In genomic region chr17:17972126-17972951, GRCh38 we compare ENCODE assay signal across 9 cellular contexts. TPM values are rescaled to one million over a fixed set of nuclear protein-coding genes. Genes with fewer than 3 reads are reported as not detected.
DNase-seq lines count a peak whose midpoint lies in the region; ATAC-seq and TF ChIP-seq lines count a peak whose summit lies in the region.
"Had no signal": no experiment of that assay in that cellular context is flagged by ENCODE, and none has a peak within 500 bp of the region (broad histone marks: within the 10 kb centered on the region; RNA-seq: fewer than 3 reads in every experiment).

Gene DRC3 (plus strand): TSS chr17:17972862. CDS start chr17:17977599, 4,737 bp downstream.
Gene TOM1L2 (minus strand): TSS chr17:17972400. CDS start chr17:17972313, 87 bp downstream.

- H3K4me1 Mint-ChIP-seq in activated B cell treated with CpG ODN at 0.5 μM for 24 hours (peaks cover 22% of the 10 kb centered on the region), immature natural killer cell (peaks cover 25 to 41% of the 10 kb centered on the region in 2 donors)

- no peaks in the 10 kb centered on the region for H3K9me3 ChIP-seq in smooth muscle cell (replicated peaks; ENCODE audit: low read depth)

- ATAC-seq in GM19023 (IDR thresholded peaks at IDR 0.05; ENCODE audit: unreplicated experiment): peak; percentile 93
- peak; percentile 88 for ATAC-seq in HG03196 (IDR thresholded peaks at IDR 0.05; ENCODE audit: unreplicated experiment)
- peak; percentile 91 for ATAC-seq in activated B cell treated with CpG ODN at 0.5 μM for 24 hours (ENCODE audit: low read depth)

- H4K20me1 ChIP-seq in smooth muscle cell (ENCODE audit: low read depth): peaks cover 36% of the 10 kb centered on the region

- TF ChIP-seq CTCF in AG09309 (IDR thresholded peaks at IDR 0.05; ENCODE audit: control insufficient read depth, insufficient read depth, low read depth, low read length, missing control alignments) (no peak), activated B cell treated with CpG ODN at 0.5 μM for 24 hours (IDR thresholded peaks at IDR 0.05) (no peak), smooth muscle cell (IDR thresholded peaks at IDR 0.05; ENCODE audit: borderline replicate concordance, insufficient read depth, poor library complexity, severe bottlenecking) (no peak)

- H3K9me3 Mint-ChIP-seq in activated B cell treated with CpG ODN at 0.5 μM for 24 hours: no peaks in the 10 kb centered on the region
- no peaks in the 10 kb centered on the region for H3K9me3 Mint-ChIP-seq in immature natural killer cell

- no peaks in the 10 kb centered on the region for H3K27me3 ChIP-seq in smooth muscle cell (ENCODE audit: low read depth)

- H3K36me3 ChIP-seq in smooth muscle cell (ENCODE audit: low read depth): no peaks in the 10 kb centered on the region

- peaks cover 44% of the 10 kb centered on the region for H3K79me2 ChIP-seq in smooth muscle cell (ENCODE audit: low read depth)

- H3K27ac ChIP-seq in smooth muscle cell (ENCODE audit: low read depth): peak within 1 kb of the TSS; percentile 93

- H3K27ac Mint-ChIP-seq in activated B cell treated with CpG ODN at 0.5 μM for 24 hours (peak within 1 kb of the TSS; percentile 87), immature natural killer cell (peak within 1 kb of the TSS; percentile 88 to 97 (median 97))

- H3F3A ChIP-seq in smooth muscle cell (ENCODE audit: low read depth): no peaks in the 10 kb centered on the region

- POLR2A ChIA-PET in activated B cell treated with CpG ODN at 0.5 μM for 24 hours (lab: Charles Lee): interaction anchor here (0.6 to 1.4 kb wide), 8 partner anchors 14 to 1437 kb away, joined by 3 to 7 read pairs (median 5); partner anchors contain the start of genes ATPAF2, GID4 and PEMT

- peak within 1 kb of the TSS; percentile 97 for H3K4me2 ChIP-seq in smooth muscle cell

- peak within 1 kb of the TSS; percentile 78 for H2AFZ ChIP-seq in smooth muscle cell (ENCODE audit: low read depth)

- under 1% methylated on average over 52 of the region's 59 CpGs for WGBS in smooth muscle cell (ENCODE audit: low lambda C conversion rate)

- H3K4me1 ChIP-seq in smooth muscle cell (ENCODE audit: low read depth): peaks cover 11% of the 10 kb centered on the region

- peak within 1 kb of the TSS; percentile 85 for H3K4me3 ChIP-seq in AG09309 (ENCODE audit: control insufficient read depth, low read depth, low read length)
- H3K4me3 ChIP-seq in smooth muscle cell: peak within 1 kb of the TSS; percentile 87

- CTCF ChIA-PET in activated B cell treated with CpG ODN at 0.5 μM for 24 hours (lab: Charles Lee): interaction anchor here (1.6 kb wide), 1 partner anchor 71 kb away, joined by 4 read pairs; no protein-coding TSS in a partner anchor

- H3K4me3 Mint-ChIP-seq in activated B cell treated with CpG ODN at 0.5 μM for 24 hours: peak within 1 kb of the TSS; percentile 94
- H3K4me3 Mint-ChIP-seq in immature natural killer cell: peak within 1 kb of the TSS; percentile 94 to 97 (median 95)

- intact Hi-C loops in activated B cell treated with CpG ODN at 0.5 μM for 24 hours (cut with micrococcal nuclease): loop anchor here (1.0 to 5.0 kb wide), 10 partner anchors 61 to 690 kb away; partner anchors contain the start of genes ATPAF2, COPS3, DRG2 and GID4

- H3K36me3 Mint-ChIP-seq in activated B cell treated with CpG ODN at 0.5 μM for 24 hours (ENCODE audit: low read depth): peaks cover 2% of the 10 kb centered on the region
- H3K36me3 Mint-ChIP-seq in immature natural killer cell: no peaks in the 10 kb centered on the region

- DNase-seq in AG09309 (ENCODE audit: low read depth) (peak; percentile 100), NCI-H226 (peak; percentile 99), activated B cell treated with CpG ODN at 0.5 μM for 24 hours (peak; percentile 97), immature natural killer cell (peak; percentile 100), smooth muscle cell (lab: John Stamatoyannopoulos, UW; ENCODE audit: unreplicated experiment) (peak; percentile 98)
- peak; percentile 100 for DNase-seq in central memory CD4-positive, alpha-beta T cell

- H3K27me3 Mint-ChIP-seq in activated B cell treated with CpG ODN at 0.5 μM for 24 hours (no peaks in the 10 kb centered on the region), immature natural killer cell (ENCODE audit: low read depth in 3 of 3) (peaks cover 8 to 14% (median 10%) of the 10 kb centered on the region in 3 donors)

- H3K9ac ChIP-seq in smooth muscle cell (ENCODE audit: low read depth): peak within 1 kb of the TSS; percentile 96

RNA-seq across cellular contexts. Expression of gene DRC3, which starts in this region (rescaled TPM):
- total RNA-seq in activated B cell treated with CpG ODN at 0.5 μM for 24 hours: not detected in 2 replicates
- polyA plus RNA-seq in immature natural killer cell: 1 to 10 TPM in 1 of 3 donors, under 1 TPM in 1, not detected in 1; 0.52 to 2.1 TPM
- 0.72 TPM in 1 of 2 replicates, not detected in the other for total RNA-seq in smooth muscle cell
- 0.83 and 2.4 TPM in 2 replicates for polyA plus RNA-seq in smooth muscle cell
- total RNA-seq: T-helper 1 cell treated with Interleukin-12 subunit alpha and Interleukin-12 subunit beta and Interleukin-4 antibody, amounts not matched to agents 30 ng/mL and 1 ng/mL, for 36 hours had no signal

RNA-seq across cellular contexts. Expression of gene TOM1L2, which starts in this region (rescaled TPM):
- total RNA-seq in activated B cell treated with CpG ODN at 0.5 μM for 24 hours (15.2 and 18.3 TPM in 2 replicates), smooth muscle cell (27.0 and 27.3 TPM in 2 replicates)
- polyA plus RNA-seq in immature natural killer cell (1 to 10 TPM; 1.9 to 6.1 (median 4.2) TPM), smooth muscle cell (20.3 and 37.9 TPM in 2 replicates)

Comparison
In these comparisons a context has a peak if more than half of its experiments do, and no peak if none do; other contexts are left out.
1. Peak in every context shown above with its lines: DNase-seq, ATAC-seq, H3K4me3 ChIP-seq and H3K27ac ChIP-seq.